15 cellular contexts compared by ENCODE assay signal in genomic region chr13:112709825-112710783, GRCh38. TPM values are rescaled to one million over a fixed set of nuclear protein-coding genes. Genes with fewer than 3 reads are reported as not detected.
DNase-seq lines count a peak whose midpoint lies in the region; ATAC-seq, FAIRE-seq and TF ChIP-seq lines count a peak whose summit lies in the region.
"Had no signal": no experiment of that assay in that cellular context is flagged by ENCODE, and none has a peak within 500 bp of the region (broad histone marks: within the 10 kb centered on the region; RNA-seq: fewer than 3 reads in every experiment).

No MANE protein-coding gene starts in this region.

- BruUV-seq in K562 (replicated peaks; lab: Mats Ljungman, UMichigan), result no TSS peak

- peaks cover 14% of the 10 kb centered on the region for H4K20me1 ChIP-seq in K562 (replicated peaks; ENCODE audit: control insufficient read depth, insufficient read depth, low read length)

- TF ChIP-seq CTCF in K562 (IDR thresholded peaks at IDR 0.05 in 2 of 3, conservative IDR thresholded peaks at IDR 0.05 in 1 of 3; ENCODE audit: insufficient read depth in 2 of 3, low read depth in 1 of 3, low read length in 3 of 3) (no peak), lung (IDR thresholded peaks at IDR 0.05; ENCODE audit: control extremely low read depth, extremely low read depth) (no peak), spleen (IDR thresholded peaks at IDR 0.05 in 8 of 11, conservative IDR thresholded peaks at IDR 0.05 in 3 of 11) (no peak)

- TF ChIP-seq RAD21 in K562 (CRISPR knock-in tag; conservative IDR thresholded peaks at IDR 0.05 in 1 of 2, IDR thresholded peaks at IDR 0.05 in 1 of 2), result no peak

- no peak overlapping the region; the same call in 1 of the 2 replicates for H3K4me2 ChIP-seq in K562 (ENCODE audit: insufficient read depth, low read length)

- H3K9me3 ChIP-seq in K562 (replicated peaks; ENCODE audit: control insufficient read depth, insufficient read depth, low read depth, low read length) (no peaks in the 10 kb centered on the region), lung (ENCODE audit: control insufficient read depth in 2 of 2, insufficient read depth in 1 of 2, low read length in 1 of 2) (peaks cover 0 to 3% of the 10 kb centered on the region in 2 donors), spleen (no peaks in the 10 kb centered on the region)

- no peak overlapping the region for H3K4me3 ChIP-seq in K562
- H3K4me3 ChIP-seq in lung, result no peak overlapping the region
- no peak overlapping the region for H3K4me3 ChIP-seq in spleen
- H3K4me3 ChIP-seq: skin epidermis had no signal

- H3K27me3 ChIP-seq in K562 (ENCODE audit: control insufficient read depth in 2 of 2, insufficient read depth in 2 of 2, low read length in 2 of 2) (no peaks in the 10 kb centered on the region), lung (ENCODE audit: control insufficient read depth, insufficient read depth) (no peaks in the 10 kb centered on the region), spleen (replicated peaks in 1 of 7) (no peaks in the 10 kb centered on the region)

- CTCF ChIA-PET in K562 (lab: Yijun Ruan, JAX; ENCODE audit: low intra/inter-chr PET ratio), result no interaction called here

- TF ChIP-seq POLR2A in K562 (conservative IDR thresholded peaks at IDR 0.05) (no peak), spleen (IDR thresholded peaks at IDR 0.05) (no peak)

- no peak for TF ChIP-seq EP300 in K562 (IDR thresholded peaks at IDR 0.05; ENCODE audit: low read length)

- peaks cover 11% of the 10 kb centered on the region for H3K9me1 ChIP-seq in K562 (ENCODE audit: control insufficient read depth, insufficient read depth, low read length)

- H3K36me3 ChIP-seq in K562 (ENCODE audit: control insufficient read depth, insufficient read depth, low read length), result no peaks in the 10 kb centered on the region; the same call in 2 of the 3 replicates
- H3K36me3 ChIP-seq in lung (ENCODE audit: control insufficient read depth in 2 of 2, insufficient read depth in 2 of 2, low read length in 2 of 2), result peaks cover 0 to under 1% of the 10 kb centered on the region in 2 donors
- H3K36me3 ChIP-seq in spleen, result peaks cover 0 to 7% (median 0%) of the 10 kb centered on the region in 6 donors

- ATAC-seq in K562, result no peak
- ATAC-seq in lung (ENCODE audit: insufficient read depth, low FRiP score), result no peak
- ATAC-seq in GM21526 (IDR thresholded peaks at IDR 0.05; ENCODE audit: low FRiP score, unreplicated experiment), result no peak
- ATAC-seq: naive thymus-derived CD4-positive, alpha-beta T cell had no signal

- no peak overlapping the region for H3K27ac ChIP-seq in K562 (ENCODE audit: extremely low read depth, low read depth, low read length)
- peak overlapping the region; percentile 34 to 96 for H3K27ac ChIP-seq in lung (ENCODE audit: low read depth in 1 of 2, low read length in 1 of 2)
- H3K27ac ChIP-seq in spleen, result peak overlapping the region in 3 of 8 donors; percentile 77 to 81 (median 80)

- peaks cover 44 to 56% of the 10 kb centered on the region in 2 experiments for H3K4me1 ChIP-seq in K562 (replicated peaks in 1 of 2; ENCODE audit: control insufficient read depth in 2 of 2, insufficient read depth in 2 of 2, low read length in 2 of 2)
- peaks cover 17 to 38% of the 10 kb centered on the region in 2 donors for H3K4me1 ChIP-seq in lung (ENCODE audit: control insufficient read depth in 2 of 2, insufficient read depth in 2 of 2, low read length in 2 of 2)
- H3K4me1 ChIP-seq in spleen, result peaks cover 7 to 35% (median 24%) of the 10 kb centered on the region in 6 donors

- in situ Hi-C loops in K562 (cut with MboI), result no loop called here

- no peak for FAIRE-seq in K562 (lab: Jason Lieb, UNC)
- FAIRE-seq: HTR-8/SVneo, islet of Langerhans had no signal

- POLR2A ChIA-PET in K562 (lab: Yijun Ruan, JAX), result interaction anchor here (0.8 to 2.0 kb wide), 2 partner anchors 10 to 25 kb away, joined by 3 to 6 read pairs; no protein-coding TSS in a partner anchor

- H2AFZ ChIP-seq in K562 (ENCODE audit: low read depth, low read length), result no peak overlapping the region

- 78% methylated on average over 12 of the region's 26 CpGs for WGBS in K562 (ENCODE audit: insufficient coverage, low coverage, missing lambda C conversion rate)
- 69 to 82% methylated on average over 26 of the region's 26 CpGs for WGBS in lung, 2 donors
- WGBS in spleen, 5 donors, result 87 to 93% (median 89%) methylated on average over 20 to 26 of the region's 26 CpGs

- intact Hi-C loops in K562 (cut with micrococcal nuclease) (no loop called here), spleen (cut with DNase I; ENCODE audit: low total_unique reads) (no loop called here)

- DNase-seq in H4 (ENCODE audit: low spot score) (peak; percentile 25), K562 (ENCODE audit: extremely low read depth in 1 of 4, low spot score in 3 of 4) (no peak), lung (ENCODE audit: low spot score) (no peak), spleen (peak; percentile 63), MV-4-11 (lab: John Stamatoyannopoulos, UW) (no peak), DMS79 (lab: John Stamatoyannopoulos, UW) (no peak), superior temporal gyrus (ENCODE audit: extremely low spot score) (no peak)
- DNase-seq: activated naive CD4-positive, alpha-beta T cell treated with anti-CD3 and anti-CD28 coated beads, Interleukin-2, amount 50 U/mL, for 16 hours; DMS153; effector CD8-positive, alpha-beta T cell; naive thymus-derived CD4-positive, alpha-beta T cell had no signal

- no peak overlapping the region; a peak in 1 of 4 replicates for H3K9ac ChIP-seq in K562 (ENCODE audit: insufficient read depth in 1 of 2, low read depth in 2 of 2, low read length in 2 of 2)

- peaks cover 73% of the 10 kb centered on the region for H3K79me2 ChIP-seq in K562 (ENCODE audit: control insufficient read depth, insufficient read depth, low read length)

TF ChIP-seq in K562, 482 proteins besides CTCF, POLR2A, EP300 and RAD21:
- TF ChIP-seq ZNF263 (CRISPR knock-in tag; IDR thresholded peaks at IDR 0.05; ENCODE audit: borderline replicate concordance), result 0 out of 2 replicates have a peak, but pooled peaks have one; percentile 41
- TF ChIP-seq ZNF57 (CRISPR knock-in tag; IDR thresholded peaks at IDR 0.05), result no peak

RNA-seq across cellular contexts. Expression of gene ATP11A, which starts 20.3 kb away (rescaled TPM):
- total RNA-seq in H4 (2014; rRNA removed; shearing (Covaris generic)), result 3.0 and 3.2 TPM in 2 replicates
- total RNA-seq in K562 (2011; cell fraction: chromatin; rRNA removed; ENCODE audit: low replicate concordance), result 106 and 127 TPM in 2 replicates
- total RNA-seq in K562 (2011; cell fraction: nucleolus; rRNA removed), result 46.5 and 55.5 TPM in 2 replicates
- total RNA-seq in K562 (2011; cell fraction: nucleoplasm; rRNA removed), result 73.7 and 99.4 TPM in 2 replicates
- total RNA-seq in K562 (2014; rRNA removed) (4.2 and 5.4 TPM in 2 replicates), K562 (2014; rRNA removed; fragmentation: Illumina TruSeq; extraction: Trizol) (4.8 and 5.5 TPM in 2 replicates), K562 (2015; rRNA removed; fragmentation: Illumina TruSeq; extraction: Trizol) (3.4 TPM in 2 replicates), K562 (2021) (28.6 and 34.2 TPM in 2 replicates), lung (100 to 1,000 TPM; 262 to 317 TPM), spleen (10 to 100 TPM; 57.3 to 91.3 (median 65.0) TPM)
- polyA plus RNA-seq in K562 (2011; rRNA removed) (2.9 and 4.3 TPM in 2 replicates), K562 (2014; fragmentation: Illumina TruSeq; extraction: Trizol) (9.0 and 11.1 TPM in 2 replicates), K562 (2014; fragmentation: Nextera tagmentation; extraction: Ambion mirVana) (under 1 TPM; 0.38 to 0.55 TPM), K562 (2014; rRNA removed) (8.4 and 8.6 TPM in 2 replicates), lung (10 to 100 TPM; 46.3 to 62.9 TPM), spleen (1 to 10 TPM; 2.7 to 5.5 (median 3.0) TPM)
- polyA plus RNA-seq in K562 (2011; cell fraction: cytosol; rRNA removed), result 3.6 and 3.8 TPM in 2 replicates
- 41.4 and 54.7 TPM in 2 replicates for polyA plus RNA-seq in K562 (2011; cell fraction: nucleus; rRNA removed)
- polyA plus RNA-seq in K562 (2012), result 9.8 and 16.5 TPM in 2 replicates
- polyA minus RNA-seq in K562 (2011; rRNA and poly(A)+ RNA removed), result 8.1 and 10.1 TPM in 2 replicates
- polyA minus RNA-seq in K562 (2011; cell fraction: cytosol; rRNA and poly(A)+ RNA removed), result 9.3 and 15.4 TPM in 2 replicates
- polyA minus RNA-seq in K562 (2011; cell fraction: nucleus; rRNA and poly(A)+ RNA removed), result 19.8 and 28.4 TPM in 2 replicates

Comparison
In these comparisons a context has a peak if more than half of its experiments do, and no peak if none do; other contexts are left out.
1. DNase-seq: peak in H4 (single experiment) and spleen (single experiment); none in K562 (0 of 4), lung (single experiment), MV-4-11 (single experiment), DMS79 (single experiment) and superior temporal gyrus (single experiment).